In the genomic region with DNA sequence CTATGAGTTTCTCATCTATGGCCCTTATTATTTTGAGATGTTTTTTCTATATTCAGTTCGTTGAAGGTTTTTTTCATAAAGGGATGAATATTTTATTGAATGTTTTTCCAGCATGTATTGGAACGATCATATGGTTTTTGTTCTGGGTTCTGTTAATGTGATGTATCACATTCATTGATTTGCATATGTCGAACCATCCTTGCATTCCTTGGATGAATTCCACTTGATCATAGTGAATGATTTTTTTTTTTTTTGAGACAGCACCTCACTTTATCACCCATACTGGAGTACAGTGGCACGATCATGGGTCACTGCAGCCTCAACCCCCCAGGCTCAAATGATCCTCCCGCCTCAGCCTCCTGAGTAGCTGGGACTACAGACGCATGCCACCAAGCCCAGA, we compare ENCODE assay signal across 18 cellular contexts. TPM values are rescaled to one million over a fixed set of nuclear protein-coding genes. Genes with fewer than 3 reads are reported as not detected.
DNase-seq lines count a peak whose midpoint lies in the region; FAIRE-seq and TF ChIP-seq lines count a peak whose summit lies in the region.
"Had no signal": no experiment of that assay in that cellular context is flagged by ENCODE, and none has a peak within 500 bp of the region (broad histone marks: within the 10 kb centered on the region; RNA-seq: fewer than 3 reads in every experiment).

No MANE protein-coding gene starts in this region.

- DNase-seq in ACHN: peak; percentile 27
- DNase-seq in OCI-LY7 (ENCODE audit: low spot score): peak; percentile 10
- DNase-seq in epithelial cell of esophagus (ENCODE audit: low read depth): peak; percentile 23
- no peak for DNase-seq in brain microvascular endothelial cell
- DNase-seq in A673 (ENCODE audit: low spot score): no peak
- DNase-seq in Ammon's horn (ENCODE audit: low spot score): no peak
- DNase-seq: C1 segment of cervical spinal cord, GOT3, HFFc6, NCI-H1105, NCI-H1930, NCI-H345, NCI-H82, SHP77 treated with DMSO at 0.1 percent for 48 hours, T-helper 17 cell had no signal

- intact Hi-C loops in OCI-LY7 (cut with micrococcal nuclease; ENCODE audit: unreplicated experiment) (no loop called here), A673 (cut with micrococcal nuclease; ENCODE audit: unreplicated experiment) (no loop called here)

- CTCF ChIA-PET in OCI-LY7 (lab: Charles Lee; ENCODE audit: unreplicated experiment): no interaction called here
- CTCF ChIA-PET in A673 (lab: Charles Lee): no interaction called here

- BruUV-seq in OCI-LY7 (replicated peaks; lab: Mats Ljungman, UMichigan): no TSS peak
- no TSS peak for BruUV-seq in A673 (replicated peaks; lab: Mats Ljungman, UMichigan)

- no peak overlapping the region for H3K4me3 ChIP-seq in OCI-LY7 (ENCODE audit: low read depth, low read length, poor library complexity, severe bottlenecking)
- H3K4me3 ChIP-seq in epithelial cell of esophagus (ENCODE audit: low read length): no peak overlapping the region
- H3K4me3 ChIP-seq in brain microvascular endothelial cell (ENCODE audit: low read depth, low read length): no peak overlapping the region
- no peak overlapping the region for H3K4me3 ChIP-seq in A673 (ENCODE audit: low read depth, low read length, poor library complexity, severe bottlenecking)

- peak; percentile 8 for FAIRE-seq in G401.6 (lab: Jason Lieb, UNC)
- FAIRE-seq: GM12892, HTR-8/SVneo had no signal

- POLR2A ChIA-PET in OCI-LY7 (lab: Charles Lee): no interaction called here
- POLR2A ChIA-PET in A673 (lab: Charles Lee; ENCODE audit: low non-redundant PET): no interaction called here

- H3K27me3 ChIP-seq in brain microvascular endothelial cell (replicated peaks) (no peaks in the 10 kb centered on the region), A673 (replicated peaks; ENCODE audit: insufficient read depth, low read depth, low read length, poor library complexity) (no peaks in the 10 kb centered on the region)

- H4K20me1 ChIP-seq in OCI-LY7 (ENCODE audit: insufficient read depth, low read length): no peaks in the 10 kb centered on the region

- no peak overlapping the region for H2AFZ ChIP-seq in OCI-LY7 (ENCODE audit: low read length)

- H3K4me1 ChIP-seq in OCI-LY7 (ENCODE audit: insufficient read depth, low read length, poor library complexity, severe bottlenecking) (peaks cover 11% of the 10 kb centered on the region), A673 (ENCODE audit: insufficient read depth, low read length, poor library complexity, severe bottlenecking) (no peaks in the 10 kb centered on the region)

- no peak overlapping the region for H3K4me2 ChIP-seq in OCI-LY7 (ENCODE audit: low read length)

- H3K9me2 ChIP-seq in OCI-LY7 (ENCODE audit: insufficient read depth, low read length): no peaks in the 10 kb centered on the region

- TF ChIP-seq CTCF in OCI-LY7 (conservative IDR thresholded peaks at IDR 0.05; ENCODE audit: low read length) (no peak), epithelial cell of esophagus (IDR thresholded peaks at IDR 0.05; ENCODE audit: insufficient read depth, low read depth, low read length, missing control alignments) (no peak), brain microvascular endothelial cell (IDR thresholded peaks at IDR 0.05; ENCODE audit: low read depth, low read length, missing control alignments) (no peak), A673 (conservative IDR thresholded peaks at IDR 0.05; ENCODE audit: low read depth, low read length) (no peak)

- H3K9me3 ChIP-seq in OCI-LY7 (ENCODE audit: low read length) (peaks cover 60% of the 10 kb centered on the region), A673 (ENCODE audit: low read depth, low read length, poor library complexity, severe bottlenecking) (peaks cover 25% of the 10 kb centered on the region)

- H3K79me2 ChIP-seq in OCI-LY7 (ENCODE audit: insufficient read depth, low read depth, low read length): peaks cover 11% of the 10 kb centered on the region; the same call in 1 of the 2 replicates

- in situ Hi-C loops in ACHN (cut with HindIII; ENCODE audit: low pct_ligation_motif_present, low pct_unique_long_range_greater_than_20kb, low sequenced_read_pairs) (no loop called here), brain microvascular endothelial cell (cut with HindIII; ENCODE audit: low pct_ligation_motif_present, low sequenced_read_pairs) (no loop called here)

- H3K36me3 ChIP-seq in OCI-LY7 (ENCODE audit: insufficient read depth, low read length): peaks cover 22% of the 10 kb centered on the region
- no peaks in the 10 kb centered on the region for H3K36me3 ChIP-seq in brain microvascular endothelial cell (replicated peaks)
- H3K36me3 ChIP-seq in A673 (ENCODE audit: insufficient read depth, low read length, poor library complexity, severe bottlenecking): no peaks in the 10 kb centered on the region

- H3K27ac ChIP-seq in OCI-LY7 (ENCODE audit: low read depth, low read length, poor library complexity, severe bottlenecking) (no peak overlapping the region), brain microvascular endothelial cell (no peak overlapping the region), A673 (ENCODE audit: low read depth, low read length, poor library complexity, severe bottlenecking) (no peak overlapping the region)

RNA-seq across cellular contexts. Expression of a gene that starts 5.5 kb away (rescaled TPM):
- total RNA-seq in OCI-LY7 (2014; rRNA removed; shearing (Covaris generic)): 5.1 and 5.6 TPM in 2 replicates
- total RNA-seq in OCI-LY7 (2022): 18.5 and 21.6 TPM in 2 replicates
- total RNA-seq in A673 (2021): 12.6 and 13.9 TPM in 2 replicates

Comparison
In these comparisons a context has a peak if more than half of its experiments do, and no peak if none do; other contexts are left out.
1. DNase-seq: peak in ACHN (single experiment), OCI-LY7 (single experiment) and epithelial cell of esophagus (single experiment); none in brain microvascular endothelial cell (single experiment), A673 (single experiment) and Ammon's horn (single experiment).